Comparison of ENCODE assay signal across 33 cellular contexts in genomic region chr20:46786566-46786965, GRCh38.
"Had no signal": no experiment of that assay in that cellular context is flagged by ENCODE, and none has a peak within 500 bp of the region (broad histone marks: within the 10 kb centered on the region; RNA-seq: fewer than 3 reads in every experiment).

No MANE protein-coding gene starts in this region.

- H3K36me3 ChIP-seq: MG63 had no signal

- H3K4me3 ChIP-seq: MG63 had no signal

- H3K9me3 ChIP-seq: MG63 had no signal

- H3K27me3 ChIP-seq: MG63 had no signal

- DNase-seq: Karpas-422, Kasumi-1, MG63, MM.1S, MV-4-11, NCI-H1048, NCI-H1092, NCI-H1092 treated with DMSO at 0.1 percent for 48 hours, NCI-H1105, NCI-H1105 treated with DMSO at 0.1 percent for 48 hours, NCI-H1417, NCI-H1417 treated with DMSO at 0.1 percent for 48 hours, NCI-H1436, NCI-H1436 treated with DMSO at 0.1 percent for 48 hours, NCI-H146, NCI-H1694, NCI-H1694 treated with DMSO at 0.1 percent for 48 hours, NCI-H187, NCI-H187 treated with DMSO at 0.1 percent for 48 hours, NCI-H1930, NCI-H2029 treated with DMSO at 0.1 percent for 48 hours, NCI-H2081, NCI-H2081 treated with DMSO at 0.1 percent for 48 hours, NCI-H2107, NCI-H2171, NCI-H2227 treated with DMSO at 0.1 percent for 48 hours, NCI-H226, NCI-H345, NCI-H446, NCI-H446 treated with DMSO at 0.1 percent for 48 hours, NCI-H510A, NCI-H510A treated with DMSO at 0.1 percent for 48 hours, NCI-H524 had no signal
